1 cellular context compared by ENCODE assay signal in the genomic region with DNA sequence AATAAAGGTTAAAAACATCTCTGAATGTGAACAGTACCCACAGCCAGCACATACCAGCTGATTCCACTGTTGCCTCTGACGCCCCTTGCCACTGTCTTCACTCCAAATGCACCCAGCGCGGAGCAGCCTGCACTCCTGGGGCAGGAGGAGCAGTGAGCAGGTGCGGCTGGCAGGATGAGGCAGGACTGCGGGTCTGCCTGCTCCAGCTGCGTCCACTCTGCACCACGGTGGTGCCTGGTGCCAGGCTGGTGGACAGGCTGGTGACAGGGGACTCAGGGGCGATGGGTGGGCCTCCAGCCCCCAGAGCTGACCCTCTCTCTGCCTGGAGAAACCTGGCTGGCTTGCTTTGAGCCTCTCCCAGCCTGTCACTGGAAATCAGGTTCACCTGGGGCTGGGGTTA.
TF ChIP-seq lines count a peak whose summit lies in the region.

No MANE protein-coding gene starts in this region.

TF ChIP-seq in A549, 52 proteins besides CTCF, POLR2A, EP300 and RAD21:
- TF ChIP-seq, protein P1, sequence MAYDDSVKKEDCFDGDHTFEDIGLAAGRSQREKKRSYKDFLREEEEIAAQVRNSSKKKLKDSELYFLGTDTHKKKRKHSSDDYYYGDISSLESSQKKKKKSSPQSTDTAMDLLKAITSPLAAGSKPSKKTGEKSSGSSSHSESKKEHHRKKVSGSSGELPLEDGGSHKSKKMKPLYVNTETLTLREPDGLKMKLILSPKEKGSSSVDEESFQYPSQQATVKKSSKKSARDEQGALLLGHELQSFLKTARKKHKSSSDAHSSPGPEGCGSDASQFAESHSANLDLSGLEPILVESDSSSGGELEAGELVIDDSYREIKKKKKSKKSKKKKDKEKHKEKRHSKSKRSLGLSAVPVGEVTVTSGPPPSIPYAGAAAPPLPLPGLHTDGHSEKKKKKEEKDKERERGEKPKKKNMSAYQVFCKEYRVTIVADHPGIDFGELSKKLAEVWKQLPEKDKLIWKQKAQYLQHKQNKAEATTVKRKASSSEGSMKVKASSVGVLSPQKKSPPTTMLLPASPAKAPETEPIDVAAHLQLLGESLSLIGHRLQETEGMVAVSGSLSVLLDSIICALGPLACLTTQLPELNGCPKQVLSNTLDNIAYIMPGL (CRISPR knock-in tag; IDR thresholded peaks at IDR 0.05; ENCODE audit: borderline replicate concordance): no peak
- TF ChIP-seq, protein P2, sequence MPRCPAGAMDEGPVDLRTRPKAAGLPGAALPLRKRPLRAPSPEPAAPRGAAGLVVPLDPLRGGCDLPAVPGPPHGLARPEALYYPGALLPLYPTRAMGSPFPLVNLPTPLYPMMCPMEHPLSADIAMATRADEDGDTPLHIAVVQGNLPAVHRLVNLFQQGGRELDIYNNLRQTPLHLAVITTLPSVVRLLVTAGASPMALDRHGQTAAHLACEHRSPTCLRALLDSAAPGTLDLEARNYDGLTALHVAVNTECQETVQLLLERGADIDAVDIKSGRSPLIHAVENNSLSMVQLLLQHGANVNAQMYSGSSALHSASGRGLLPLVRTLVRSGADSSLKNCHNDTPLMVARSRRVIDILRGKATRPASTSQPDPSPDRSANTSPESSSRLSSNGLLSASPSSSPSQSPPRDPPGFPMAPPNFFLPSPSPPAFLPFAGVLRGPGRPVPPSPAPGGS (IDR thresholded peaks at IDR 0.05): no peak
- no peak for TF ChIP-seq JUNB (IDR thresholded peaks at IDR 0.05)
- TF ChIP-seq MYC (IDR thresholded peaks at IDR 0.05; ENCODE audit: borderline replicate concordance, low read length): no peak
- TF ChIP-seq RNF2 (IDR thresholded peaks at IDR 0.05; ENCODE audit: borderline replicate concordance, low read depth): no peak
- TF ChIP-seq KDM1A (IDR thresholded peaks at IDR 0.05; ENCODE audit: low read depth): no peak
- no peak for TF ChIP-seq GATA3 (IDR thresholded peaks at IDR 0.05; ENCODE audit: borderline replicate concordance)
- TF ChIP-seq, protein P3, sequence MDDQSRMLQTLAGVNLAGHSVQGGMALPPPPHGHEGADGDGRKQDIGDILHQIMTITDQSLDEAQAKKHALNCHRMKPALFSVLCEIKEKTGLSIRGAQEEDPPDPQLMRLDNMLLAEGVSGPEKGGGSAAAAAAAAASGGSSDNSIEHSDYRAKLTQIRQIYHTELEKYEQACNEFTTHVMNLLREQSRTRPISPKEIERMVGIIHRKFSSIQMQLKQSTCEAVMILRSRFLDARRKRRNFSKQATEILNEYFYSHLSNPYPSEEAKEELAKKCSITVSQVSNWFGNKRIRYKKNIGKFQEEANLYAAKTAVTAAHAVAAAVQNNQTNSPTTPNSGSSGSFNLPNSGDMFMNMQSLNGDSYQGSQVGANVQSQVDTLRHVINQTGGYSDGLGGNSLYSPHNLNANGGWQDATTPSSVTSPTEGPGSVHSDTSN (IDR thresholded peaks at IDR 0.05): no peak
- TF ChIP-seq FOSB (CRISPR knock-in tag; IDR thresholded peaks at IDR 0.05): no peak
- no peak for TF ChIP-seq CHD4 (IDR thresholded peaks at IDR 0.05; ENCODE audit: borderline replicate concordance)
- no peak for TF ChIP-seq HDAC2 (IDR thresholded peaks at IDR 0.05)
- TF ChIP-seq SREBF2 (IDR thresholded peaks at IDR 0.05): no peak
- TF ChIP-seq, protein P4, sequence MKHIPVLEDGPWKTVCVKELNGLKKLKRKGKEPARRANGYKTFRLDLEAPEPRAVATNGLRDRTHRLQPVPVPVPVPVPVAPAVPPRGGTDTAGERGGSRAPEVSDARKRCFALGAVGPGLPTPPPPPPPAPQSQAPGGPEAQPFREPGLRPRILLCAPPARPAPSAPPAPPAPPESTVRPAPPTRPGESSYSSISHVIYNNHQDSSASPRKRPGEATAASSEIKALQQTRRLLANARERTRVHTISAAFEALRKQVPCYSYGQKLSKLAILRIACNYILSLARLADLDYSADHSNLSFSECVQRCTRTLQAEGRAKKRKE (CRISPR knock-in tag; IDR thresholded peaks at IDR 0.05; ENCODE audit: low read depth): no peak
- no peak for TF ChIP-seq FOXS1 (CRISPR knock-in tag; IDR thresholded peaks at IDR 0.05)
- TF ChIP-seq BHLHE40 (IDR thresholded peaks at IDR 0.05; ENCODE audit: low read depth, low read length): no peak
- no peak for TF ChIP-seq CBX2 (IDR thresholded peaks at IDR 0.05; ENCODE audit: borderline replicate concordance, low read depth)
- no peak for TF ChIP-seq ZNF302 (CRISPR knock-in tag; IDR thresholded peaks at IDR 0.05)
- no peak for TF ChIP-seq TP53 (CRISPR knock-in tag; IDR thresholded peaks at IDR 0.05)
